ENCODE assay signal across 27 cellular contexts in genomic region chr7:93048136-93048930, GRCh38.
DNase-seq lines count a peak whose midpoint lies in the region; ATAC-seq and TF ChIP-seq lines count a peak whose summit lies in the region.
"Had no signal": no experiment of that assay in that cellular context is flagged by ENCODE, and none has a peak within 500 bp of the region (broad histone marks: within the 10 kb centered on the region; RNA-seq: fewer than 3 reads in every experiment).

No MANE protein-coding gene starts in this region.

- H3K4me1 ChIP-seq in HCT116 (ENCODE audit: control insufficient read depth in 1 of 2, insufficient read depth in 2 of 2, low read length in 2 of 2) (peaks cover 0 to 7% of the 10 kb centered on the region in 2 experiments; a peak in 2 of 4 replicates), PC-3 (ENCODE audit: insufficient read depth, low read length) (peaks cover 20% of the 10 kb centered on the region)

- H3K9ac ChIP-seq in HCT116 (ENCODE audit: low read length) (no peak overlapping the region), PC-3 (ENCODE audit: low read length) (no peak overlapping the region)
- H3K9ac ChIP-seq: BLaER1 treated with 17β-estradiol and CSF1 and Interleukin-3, amounts not matched to agents 10 nM and 100 nM had no signal

- peaks cover 38% of the 10 kb centered on the region for H3K4me1 Mint-ChIP-seq in osteocyte (ENCODE audit: unreplicated experiment)

- POLR2A ChIA-PET in HCT116 (lab: Charles Lee) (no interaction called here), PC-3 (lab: Charles Lee; ENCODE audit: unreplicated experiment) (interaction anchor here (0.6 kb wide), 1 partner anchor 14 kb away, joined by 18 read pairs; no protein-coding TSS in a partner anchor)

- H3K4me2 ChIP-seq in HCT116 (ENCODE audit: low read length) (no peak overlapping the region), PC-3 (ENCODE audit: low read length) (no peak overlapping the region)
- H3K4me2 ChIP-seq: BLaER1 treated with 17β-estradiol and CSF1 and Interleukin-3, amounts not matched to agents 10 nM and 100 nM had no signal

- H3K36me3 Mint-ChIP-seq in osteocyte (ENCODE audit: unreplicated experiment), result peaks cover 6% of the 10 kb centered on the region
- H3K36me3 Mint-ChIP-seq: activated naive CD4-positive, alpha-beta T cell treated with anti-CD3 and anti-CD28 coated beads, Interleukin-2, amount 50 U/mL, for 24 hours; type B pancreatic cell had no signal

- ATAC-seq in HCT116 (no peak), PC-3 (peak; percentile 59), HG03439 (IDR thresholded peaks at IDR 0.05; ENCODE audit: unreplicated experiment) (no peak)
- ATAC-seq: activated CD8-positive, alpha-beta T cell treated with anti-CD3 and anti-CD28 coated beads for 36 hours; right cardiac atrium had no signal

- no peaks in the 10 kb centered on the region for H4K20me1 ChIP-seq in HCT116 (ENCODE audit: insufficient read depth)
- no peaks in the 10 kb centered on the region for H4K20me1 ChIP-seq in PC-3 (ENCODE audit: low read length)
- H4K20me1 ChIP-seq: BLaER1 treated with 17β-estradiol and CSF1 and Interleukin-3, amounts not matched to agents 10 nM and 100 nM had no signal

- H3K36me3 ChIP-seq in HCT116 (ENCODE audit: control insufficient read depth in 1 of 2, insufficient read depth in 2 of 2, low read length in 2 of 2) (no peaks in the 10 kb centered on the region), PC-3 (ENCODE audit: low read depth, low read length) (no peaks in the 10 kb centered on the region)
- H3K36me3 ChIP-seq: BLaER1 treated with 17β-estradiol and CSF1 and Interleukin-3, amounts not matched to agents 10 nM and 100 nM; esophagus squamous epithelium had no signal

- H3K27ac ChIP-seq in HCT116 (ENCODE audit: low read depth, low read length), result no peak overlapping the region
- peak overlapping the region; percentile 46; the same call in 1 of the 2 replicates for H3K27ac ChIP-seq in PC-3 (ENCODE audit: low read length)
- H3K27ac ChIP-seq: BLaER1 treated with 17β-estradiol and CSF1 and Interleukin-3, amounts not matched to agents 10 nM and 100 nM; esophagus squamous epithelium; SK-N-MC had no signal

- H3K4me3 ChIP-seq in HCT116 (replicated peaks in 1 of 2; ENCODE audit: low read depth in 1 of 2, low read length in 2 of 2) (no peak overlapping the region), PC-3 (ENCODE audit: low read length) (no peak overlapping the region), epithelial cell of esophagus (ENCODE audit: low read length) (no peak overlapping the region)
- H3K4me3 ChIP-seq: BLaER1 treated with 17β-estradiol and CSF1 and Interleukin-3, amounts not matched to agents 10 nM and 100 nM; esophagus squamous epithelium; lung; SK-N-MC had no signal

- intact Hi-C loops in HCT116 (cut with micrococcal nuclease), result no loop called here
- intact Hi-C loops in PC-3 (cut with micrococcal nuclease), result loop anchor here (5.0 kb wide), 1 partner anchor 146 kb away; no protein-coding TSS in a partner anchor

- H2AFZ ChIP-seq in HCT116 (ENCODE audit: low read depth, low read length, poor library complexity, severe bottlenecking) (peak overlapping the region; percentile 75), PC-3 (ENCODE audit: low read length) (no peak overlapping the region)

- H3K4me3 Mint-ChIP-seq in osteocyte (ENCODE audit: unreplicated experiment), result no peak overlapping the region
- H3K4me3 Mint-ChIP-seq: activated CD8-positive, alpha-beta T cell treated with anti-CD3 and anti-CD28 coated beads for 36 hours; activated naive CD4-positive, alpha-beta T cell treated with anti-CD3 and anti-CD28 coated beads, Interleukin-2, amount 50 U/mL, for 24 hours; endodermal cell; neural crest cell; T-helper 1 cell treated with Interleukin-12 subunit alpha and Interleukin-12 subunit beta and Interleukin-4 antibody, amounts not matched to agents 30 μg/mL and 1 μg/mL, for 36 hours; type B pancreatic cell had no signal

- H3K9me3 Mint-ChIP-seq in osteocyte (ENCODE audit: unreplicated experiment), result peaks cover 11% of the 10 kb centered on the region
- H3K9me3 Mint-ChIP-seq: activated CD8-positive, alpha-beta T cell treated with anti-CD3 and anti-CD28 coated beads for 36 hours; activated naive CD4-positive, alpha-beta T cell treated with anti-CD3 and anti-CD28 coated beads, Interleukin-2, amount 50 U/mL, for 24 hours; activated T-helper 2 cell treated with anti-CD3 and anti-CD28 coated beads, Interferon-gamma antibody, Interleukin-2, Interleukin-4, amounts not matched to agents 10 μg/mL and 5 μg/mL and 100 μg/mL, durations not matched to agents 14 hours and 24 hours and 36 hours; endodermal cell; neural crest cell; T-helper 1 cell treated with Interleukin-12 subunit alpha and Interleukin-12 subunit beta and Interleukin-4 antibody, amounts not matched to agents 30 μg/mL and 1 μg/mL, for 36 hours; type B pancreatic cell had no signal

- peak overlapping the region; percentile 56 for H3K27ac Mint-ChIP-seq in osteocyte (ENCODE audit: unreplicated experiment)
- H3K27ac Mint-ChIP-seq: activated CD8-positive, alpha-beta T cell treated with anti-CD3 and anti-CD28 coated beads for 36 hours; activated naive CD4-positive, alpha-beta T cell treated with anti-CD3 and anti-CD28 coated beads, Interleukin-2, amount 50 U/mL, for 24 hours; activated T-helper 2 cell treated with anti-CD3 and anti-CD28 coated beads, Interferon-gamma antibody, Interleukin-2, Interleukin-4, amounts not matched to agents 10 μg/mL and 5 μg/mL and 100 μg/mL, durations not matched to agents 14 hours and 24 hours and 36 hours; endodermal cell; T-helper 1 cell treated with Interleukin-12 subunit alpha and Interleukin-12 subunit beta and Interleukin-4 antibody, amounts not matched to agents 30 μg/mL and 1 μg/mL, for 36 hours; type B pancreatic cell had no signal

- RAD21 ChIA-PET in HCT116 (lab: Charles Lee; ENCODE audit: low non-redundant PET in 1 of 2, low total read pairs in 2 of 2, uncharacterized antibody in 2 of 2, unreplicated experiment in 2 of 2), result no interaction called here

- no peaks in the 10 kb centered on the region for H3K9me3 ChIP-seq in HCT116 (ENCODE audit: control insufficient read depth in 1 of 2, insufficient read depth in 1 of 2, low read depth in 1 of 2, low read length in 2 of 2)
- no peaks in the 10 kb centered on the region for H3K9me3 ChIP-seq in PC-3 (ENCODE audit: low read length)
- H3K9me3 ChIP-seq: BLaER1 treated with 17β-estradiol and CSF1 and Interleukin-3, amounts not matched to agents 10 nM and 100 nM; esophagus squamous epithelium had no signal

- H3K9me2 ChIP-seq in HCT116 (ENCODE audit: insufficient read depth) (no peaks in the 10 kb centered on the region), PC-3 (replicated peaks; ENCODE audit: low read length) (no peaks in the 10 kb centered on the region)

- no peak for DNase-seq in HCT116 (ENCODE audit: low read depth, low spot score)
- DNase-seq in PC-3, result peak; percentile 37
- peak; percentile 45 for DNase-seq in epithelial cell of esophagus (ENCODE audit: low read depth)
- no peak for DNase-seq in osteocyte (ENCODE audit: extremely low spot score, unreplicated experiment)
- DNase-seq in COR-L47 (lab: John Stamatoyannopoulos, UW), result no peak
- no peak for DNase-seq in NCI-H1105 (lab: John Stamatoyannopoulos, UW)
- DNase-seq: activated CD4-positive, alpha-beta T cell treated with anti-CD3 and anti-CD28 coated beads for 1 hour; activated CD8-positive, alpha-beta T cell treated with anti-CD3 and anti-CD28 coated beads for 36 hours; DMS79; endodermal cell; esophagus squamous epithelium; Kasumi-1; NCI-H1092; NCI-H187 treated with DMSO at 0.1 percent for 48 hours; NCI-H524 treated with DMSO at 0.1 percent for 48 hours; posterior cingulate gyrus; right cardiac atrium; stimulated activated CD4-positive, alpha-beta T cell treated with anti-CD3 and anti-CD28 coated beads, Interleukin-2, amount 100 ng/mL, for 48 hours had no signal

- TF ChIP-seq POLR2A in HCT116 (IDR thresholded peaks at IDR 0.05; ENCODE audit: borderline replicate concordance, extremely low read depth, insufficient read depth, insufficient read length), result no peak

- H3K27me3 Mint-ChIP-seq in osteocyte (ENCODE audit: unreplicated experiment), result no peaks in the 10 kb centered on the region
- H3K27me3 Mint-ChIP-seq: type B pancreatic cell had no signal

- H3K79me2 ChIP-seq in HCT116 (ENCODE audit: insufficient read depth, low read length) (no peaks in the 10 kb centered on the region), PC-3 (ENCODE audit: low read length) (no peaks in the 10 kb centered on the region)

- TF ChIP-seq RAD21 in HCT116 (IDR thresholded peaks at IDR 0.05; ENCODE audit: low read depth), result no peak

- H3K27me3 ChIP-seq in HCT116 (ENCODE audit: insufficient read depth, low read length) (no peaks in the 10 kb centered on the region), PC-3 (ENCODE audit: low read length) (no peaks in the 10 kb centered on the region)
- H3K27me3 ChIP-seq: BLaER1 treated with 17β-estradiol and CSF1 and Interleukin-3, amounts not matched to agents 10 nM and 100 nM; esophagus squamous epithelium had no signal

- H3F3A ChIP-seq in PC-3 (ENCODE audit: low read length, unreplicated experiment), result no peaks in the 10 kb centered on the region

- BruUV-seq in HCT116 (replicated peaks; lab: Mats Ljungman, UMichigan), result no TSS peak
- no TSS peak for BruUV-seq in PC-3 (replicated peaks; lab: Mats Ljungman, UMichigan)

- CTCF ChIA-PET in HCT116 (lab: Charles Lee), result no interaction called here
- CTCF ChIA-PET in PC-3 (lab: Charles Lee), result interaction anchor here (0.6 kb wide), 1 partner anchor 9 kb away, joined by 5 read pairs; no protein-coding TSS in a partner anchor

- TF ChIP-seq CTCF in HCT116 (IDR thresholded peaks at IDR 0.05 in 2 of 3, conservative IDR thresholded peaks at IDR 0.05 in 1 of 3; ENCODE audit: borderline replicate concordance in 1 of 3, insufficient read depth in 1 of 3, low read depth in 2 of 3, low read length in 2 of 3), result no peak
- TF ChIP-seq CTCF in PC-3 (conservative IDR thresholded peaks at IDR 0.05; ENCODE audit: low read depth, low read length), result no peak
- no peak for TF ChIP-seq CTCF in epithelial cell of esophagus (IDR thresholded peaks at IDR 0.05; ENCODE audit: insufficient read depth, low read depth, low read length, missing control alignments)
- no peak for TF ChIP-seq CTCF in osteocyte (IDR thresholded peaks at IDR 0.05)

TF ChIP-seq in HCT116, 20 proteins besides CTCF, POLR2A, EP300 and RAD21 (continues in another document):
- TF ChIP-seq EZH2 (IDR thresholded peaks at IDR 0.05) (no peak), TCF7L2 (IDR thresholded peaks at IDR 0.05; ENCODE audit: borderline replicate concordance, extremely low read depth, insufficient read depth, insufficient read length) (no peak), EZH2phosphoT487 (IDR thresholded peaks at IDR 0.05; ENCODE audit: borderline replicate concordance) (no peak), CEBPB (IDR thresholded peaks at IDR 0.05; ENCODE audit: low read depth) (no peak), ZFX (IDR thresholded peaks at IDR 0.05) (no peak), ELF1 (IDR thresholded peaks at IDR 0.05; ENCODE audit: borderline replicate concordance, low read depth) (no peak), SRF (IDR thresholded peaks at IDR 0.05; ENCODE audit: low read depth) (no peak), SP1 (IDR thresholded peaks at IDR 0.05; ENCODE audit: low read depth) (no peak), CBX3 (IDR thresholded peaks at IDR 0.05; ENCODE audit: low read depth) (no peak)

Comparison
In these comparisons a context has a peak if more than half of its experiments do, and no peak if none do; other contexts are left out.
1. DNase-seq: peak in PC-3 (single experiment) and epithelial cell of esophagus (single experiment); none in HCT116 (single experiment), osteocyte (single experiment), COR-L47 (single experiment) and NCI-H1105 (single experiment).